ENCODE assay signal across 1 cellular context in the genomic region with DNA sequence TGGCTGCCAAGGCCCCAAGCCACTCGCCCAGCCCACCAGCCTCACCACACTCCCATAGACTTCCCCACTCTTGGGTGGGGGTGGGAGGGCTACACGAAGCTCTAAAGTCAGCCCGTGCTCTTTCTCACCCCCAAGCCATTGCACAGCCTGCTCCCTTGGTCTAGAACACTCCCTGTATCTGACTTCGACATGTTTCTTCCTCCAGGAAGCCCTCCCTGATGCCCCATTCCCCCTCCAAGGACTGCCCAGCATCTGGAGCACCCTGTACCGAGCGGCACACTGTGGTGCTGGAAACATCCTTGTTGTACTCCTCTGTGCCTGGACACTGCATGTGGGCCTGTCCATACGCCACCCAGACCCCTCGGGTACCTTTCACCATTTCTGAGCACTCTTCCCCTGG.
TF ChIP-seq lines count a peak whose summit lies in the region.

No MANE protein-coding gene starts in this region.

TF ChIP-seq in WTC11, 78 proteins besides CTCF, POLR2A, EP300 and RAD21 (continued from another document):
- no peak for TF ChIP-seq NFE2L1 (CRISPR knock-in tag; IDR thresholded peaks at IDR 0.05)
- no peak for TF ChIP-seq ZNF671 (CRISPR knock-in tag; IDR thresholded peaks at IDR 0.05)
- TF ChIP-seq, protein P1, sequence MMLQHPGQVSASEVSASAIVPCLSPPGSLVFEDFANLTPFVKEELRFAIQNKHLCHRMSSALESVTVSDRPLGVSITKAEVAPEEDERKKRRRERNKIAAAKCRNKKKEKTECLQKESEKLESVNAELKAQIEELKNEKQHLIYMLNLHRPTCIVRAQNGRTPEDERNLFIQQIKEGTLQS (CRISPR knock-in tag; conservative IDR thresholded peaks at IDR 0.05) = no peak
- no peak for TF ChIP-seq ZNF416 (CRISPR knock-in tag; IDR thresholded peaks at IDR 0.05)
TF ChIP-seq in WTC11: peak in this region for 0.
